8 cellular contexts compared by ENCODE assay signal in the genomic region with DNA sequence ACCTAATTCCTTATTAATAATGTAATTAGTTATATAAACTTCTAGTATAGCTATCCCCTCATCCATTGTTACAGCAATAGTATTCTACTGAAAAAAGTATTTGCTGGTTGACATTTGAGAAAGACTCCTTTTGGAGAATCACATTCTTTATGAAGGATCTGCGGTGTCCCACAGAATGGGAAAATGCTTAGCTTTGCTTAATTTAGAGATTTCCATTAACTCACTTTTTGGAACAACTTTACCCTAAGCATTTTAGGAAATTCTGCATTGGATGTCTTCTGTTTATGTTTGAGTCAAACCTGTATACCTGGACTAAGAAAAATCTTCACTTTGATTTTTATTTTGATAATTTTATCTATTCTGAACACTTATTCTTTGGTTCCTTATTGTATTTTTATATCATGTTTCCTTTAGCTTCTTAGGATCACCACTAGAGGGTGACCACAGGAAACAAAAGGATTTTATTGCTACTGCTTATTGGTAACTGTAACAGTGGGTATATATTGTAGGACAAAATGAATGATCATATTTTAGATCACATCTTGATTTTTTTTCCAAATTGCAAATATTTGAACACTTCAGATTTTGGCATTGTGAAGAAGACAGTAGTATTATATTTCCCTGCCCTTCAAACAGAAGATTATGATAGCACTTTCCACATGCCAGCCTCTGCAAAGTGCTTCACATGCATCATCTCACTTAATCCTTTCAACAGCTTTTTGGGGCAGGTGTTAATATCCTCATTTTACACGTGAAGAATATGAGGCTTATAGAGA.
DNase-seq lines count a peak whose midpoint lies in the region; ATAC-seq, FAIRE-seq and TF ChIP-seq lines count a peak whose summit lies in the region.

No MANE protein-coding gene starts in this region.

- 62 to 67% methylated on average over 2 of the region's 2 CpGs for WGBS in pancreas, 2 donors

- H3K4me3 Mint-ChIP-seq in T-cell = no peak overlapping the region

- no peak overlapping the region for H3K27ac Mint-ChIP-seq in T-cell

- no peaks in the 10 kb centered on the region for H3K9me3 ChIP-seq in pancreas

- no peaks in the 10 kb centered on the region for H3K9me3 Mint-ChIP-seq in T-cell

- CTCF ChIA-PET in T-cell (lab: Charles Lee) = interaction anchor here (0.5 to 0.6 kb wide), 3 partner anchors 10 to 35 kb away, joined by 3 read pairs; no protein-coding TSS in a partner anchor

- peak; percentile 92 for FAIRE-seq in pancreas (lab: Jason Lieb, UNC)

- H3K4me3 ChIP-seq in GM12864 (ENCODE audit: low read depth, low read length) = no peak overlapping the region
- no peak overlapping the region for H3K4me3 ChIP-seq in dorsolateral prefrontal cortex
- no peak overlapping the region for H3K4me3 ChIP-seq in pancreas

- POLR2A ChIA-PET in T-cell (lab: Charles Lee) = no interaction called here

- peak; percentile 30 for TF ChIP-seq CTCF in GM12864 (IDR thresholded peaks at IDR 0.05; ENCODE audit: low read depth, low read length, missing control alignments)
- peak; percentile 40 to 71 (median 60) for TF ChIP-seq CTCF in dorsolateral prefrontal cortex (IDR thresholded peaks at IDR 0.05 in 54 of 56, conservative IDR thresholded peaks at IDR 0.05 in 2 of 56; ENCODE audit: low read depth in 1 of 56, partially characterized antibody in 56 of 56)
- TF ChIP-seq CTCF in pancreas (IDR thresholded peaks at IDR 0.05) = peak in 3 of 4 donors; percentile 14 to 41 (median 40)

- H3K36me3 Mint-ChIP-seq in T-cell = peaks cover 57% of the 10 kb centered on the region

- no peak overlapping the region for H3K27ac ChIP-seq in dorsolateral prefrontal cortex
- no peak overlapping the region for H3K27ac ChIP-seq in pancreas

- H3K4me1 ChIP-seq in pancreas = no peaks in the 10 kb centered on the region

- peaks cover 0 to 13% (median 0%) of the 10 kb centered on the region in 3 donors for H3K36me3 ChIP-seq in pancreas

- H3K27me3 ChIP-seq in dorsolateral prefrontal cortex (no peaks in the 10 kb centered on the region), pancreas (no peaks in the 10 kb centered on the region)

- no peak for DNase-seq in GM12864 (ENCODE audit: low read depth)
- peak; percentile 36 for DNase-seq in NAMALWA (ENCODE audit: low spot score)
- no peak for DNase-seq in dorsolateral prefrontal cortex
- DNase-seq in pancreas = no peak
- no peak for DNase-seq in T-cell
- no peak for DNase-seq in mucosa of gallbladder (ENCODE audit: low spot score)

- peaks cover 0 to 8% (median 0%) of the 10 kb centered on the region in 3 donors for H3K4me1 Mint-ChIP-seq in T-cell

- intact Hi-C loops in dorsolateral prefrontal cortex (cut with DNase I) (no loop called here), pancreas (cut with DNase I) (no loop called here)

- ATAC-seq in pancreas = peak in 1 of 4 donors; percentile 56
- no peak for ATAC-seq in T-cell (replicated peaks in 1 of 4)
- ATAC-seq in HG03095 (IDR thresholded peaks at IDR 0.05; ENCODE audit: unreplicated experiment) = no peak
- ATAC-seq in GM18870 (IDR thresholded peaks at IDR 0.05; ENCODE audit: unreplicated experiment) = no peak

- no peaks in the 10 kb centered on the region for H3K27me3 Mint-ChIP-seq in T-cell
